ENCODE assay signal across 18 cellular contexts in the genomic region with DNA sequence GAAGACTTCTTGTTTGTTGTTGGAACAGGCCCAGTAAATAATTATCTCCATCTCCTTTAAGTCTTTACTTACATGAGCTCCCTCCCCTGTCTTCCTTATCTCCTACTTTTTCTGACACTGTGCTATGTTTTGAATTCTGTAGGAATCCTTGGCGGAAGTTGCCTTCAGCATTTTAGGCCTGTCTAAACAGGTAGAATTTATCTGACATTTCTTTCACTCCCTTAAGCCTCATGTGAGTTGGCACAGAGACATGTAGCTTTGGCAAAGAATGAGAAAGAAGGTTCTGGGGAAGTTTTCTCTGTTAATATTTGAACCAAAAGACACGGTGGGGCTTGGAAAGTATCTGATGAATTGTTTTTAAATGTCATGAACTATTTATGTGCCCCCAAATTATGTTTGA. TPM values are rescaled to one million over a fixed set of nuclear protein-coding genes. Genes with fewer than 3 reads are reported as not detected.
DNase-seq lines count a peak whose midpoint lies in the region; ATAC-seq, FAIRE-seq and TF ChIP-seq lines count a peak whose summit lies in the region.
"Had no signal": no experiment of that assay in that cellular context is flagged by ENCODE, and none has a peak within 500 bp of the region (broad histone marks: within the 10 kb centered on the region; RNA-seq: fewer than 3 reads in every experiment).

No MANE protein-coding gene starts in this region.

- H3K27ac ChIP-seq in SU-DHL-6 (ENCODE audit: low read depth, low read length): peak overlapping the region; percentile 48
- no peak overlapping the region for H3K27ac ChIP-seq in foreskin keratinocyte
- H3K27ac ChIP-seq in parathyroid adenoma: peak overlapping the region; percentile 29
- H3K27ac ChIP-seq: dorsolateral prefrontal cortex had no signal

- peak; percentile 86 for ATAC-seq in foreskin keratinocyte
- ATAC-seq: activated CD8-positive, alpha-beta T cell treated with anti-CD3 and anti-CD28 coated beads for 36 hours; HCT116 had no signal

- H3K4me2 ChIP-seq in SU-DHL-6 (ENCODE audit: low read depth, low read length, poor library complexity, severe bottlenecking) (peak overlapping the region; percentile 30), parathyroid adenoma (ENCODE audit: low read length) (no peak overlapping the region)

- peaks cover 36% of the 10 kb centered on the region for H3K4me1 ChIP-seq in foreskin keratinocyte
- peaks cover 4% of the 10 kb centered on the region for H3K4me1 ChIP-seq in parathyroid adenoma

- H3K4me3 ChIP-seq in SU-DHL-6 (ENCODE audit: insufficient read depth, low read length, poor library complexity, severe bottlenecking): no peak overlapping the region
- no peak overlapping the region for H3K4me3 ChIP-seq in parathyroid adenoma (ENCODE audit: low read depth, low read length)
- H3K4me3 ChIP-seq: dorsolateral prefrontal cortex, skin epidermis had no signal

- H3K9me2 ChIP-seq in SU-DHL-6 (replicated peaks; ENCODE audit: insufficient read depth, low read length): no peaks in the 10 kb centered on the region

- peaks cover 56% of the 10 kb centered on the region for H3F3A ChIP-seq in SU-DHL-6 (ENCODE audit: insufficient read depth)

- H3K36me3 ChIP-seq in SU-DHL-6 (ENCODE audit: low read length) (peaks cover 7% of the 10 kb centered on the region), parathyroid adenoma (ENCODE audit: control insufficient read depth, insufficient read depth, low read length) (no peaks in the 10 kb centered on the region)

- intact Hi-C loops in posterior vena cava (cut with DNase I): no loop called here

- DNase-seq in GM19239 (ENCODE audit: insufficient read length, low spot score): no peak
- peak; percentile 64 to 85 for DNase-seq in foreskin keratinocyte
- DNase-seq in central memory CD4-positive, alpha-beta T cell: no peak
- DNase-seq in DMS53 (lab: John Stamatoyannopoulos, UW): no peak
- DNase-seq in posterior vena cava (ENCODE audit: low spot score): no peak
- DNase-seq in stimulated activated CD4-positive, alpha-beta T cell treated with anti-CD3 and anti-CD28 coated beads, Interleukin-12 subunit alpha, Interleukin-12 subunit beta, amount 100 ng/mL, for 4 hours: no peak
- DNase-seq: activated CD8-positive, alpha-beta T cell treated with anti-CD3 and anti-CD28 coated beads for 36 hours; activated effector memory CD4-positive, alpha-beta T cell treated with anti-CD3 and anti-CD28 coated beads, Interleukin-2, amount 50 U/mL, for 16 hours; dorsolateral prefrontal cortex; IMR-90; NCI-H2081 treated with DMSO at 0.1 percent for 48 hours; nucleus accumbens; T-helper 9 cell had no signal

- H3K9ac ChIP-seq in SU-DHL-6 (ENCODE audit: low read length) (no peak overlapping the region), parathyroid adenoma (no peak overlapping the region)

- no peaks in the 10 kb centered on the region for H3K9me3 ChIP-seq in SU-DHL-6 (ENCODE audit: insufficient read depth, low read length)
- H3K9me3 ChIP-seq in parathyroid adenoma (ENCODE audit: control insufficient read depth, low read length): no peaks in the 10 kb centered on the region

- H3K27me3 ChIP-seq in SU-DHL-6 (ENCODE audit: low read length) (no peaks in the 10 kb centered on the region), foreskin keratinocyte (no peaks in the 10 kb centered on the region), parathyroid adenoma (ENCODE audit: control insufficient read depth, insufficient read depth, low read length) (no peaks in the 10 kb centered on the region)

- no peak for TF ChIP-seq CTCF in SU-DHL-6 (IDR thresholded peaks at IDR 0.05; ENCODE audit: insufficient read depth, low read length, poor library complexity, severe bottlenecking)
- no peak for TF ChIP-seq CTCF in foreskin keratinocyte (conservative IDR thresholded peaks at IDR 0.05)
- TF ChIP-seq CTCF in parathyroid adenoma (IDR thresholded peaks at IDR 0.05): no peak

- FAIRE-seq in GM19239 (lab: Jason Lieb, UNC): peak; percentile 86
- FAIRE-seq: astrocyte had no signal

- H4K20me1 ChIP-seq in SU-DHL-6 (ENCODE audit: low read depth, low read length): peaks cover 6% of the 10 kb centered on the region; the same call in 1 of the 2 replicates

- H3K79me2 ChIP-seq in SU-DHL-6 (ENCODE audit: insufficient read depth, low read length) (peaks cover 90% of the 10 kb centered on the region), parathyroid adenoma (peaks cover 4% of the 10 kb centered on the region)

- H2AFZ ChIP-seq in SU-DHL-6 (ENCODE audit: low read depth, low read length, severe bottlenecking) (no peak overlapping the region), parathyroid adenoma (no peak overlapping the region)

RNA-seq across cellular contexts. Expression of gene MCTP2, which starts 8.1 kb away (rescaled TPM):
- total RNA-seq in foreskin keratinocyte (13.4 and 14.5 TPM in 2 replicates), posterior vena cava (1 to 10 TPM; 3.7 to 8.2 TPM)
- 2.7 TPM in 2 replicates for polyA plus RNA-seq in foreskin keratinocyte

Comparison
In these comparisons a context has a peak if more than half of its experiments do, and no peak if none do; other contexts are left out.
1. DNase-seq: peak in foreskin keratinocyte (2 of 2); none in GM19239 (single experiment), central memory CD4-positive, alpha-beta T cell (single experiment), DMS53 (single experiment), posterior vena cava (single experiment) and stimulated activated CD4-positive, alpha-beta T cell treated with anti-CD3 and anti-CD28 coated beads, Interleukin-12 subunit alpha, Interleukin-12 subunit beta, amount 100 ng/mL, for 4 hours (single experiment).